Comparison of ENCODE assay signal across 7 cellular contexts in genomic region chrX:6891404-6891803, GRCh38.
"Had no signal": no experiment of that assay in that cellular context is flagged by ENCODE, and none has a peak within 500 bp of the region (broad histone marks: within the 10 kb centered on the region; RNA-seq: fewer than 3 reads in every experiment).

No MANE protein-coding gene starts in this region.

- ATAC-seq: GM23338 had no signal

- H3K4me3 Mint-ChIP-seq: GM23338, H9, IgD-negative memory B cell had no signal

- H3K4me1 Mint-ChIP-seq: GM23338, H9 had no signal

- H3K4me3 ChIP-seq: GM23338 had no signal

- DNase-seq: H9, HCEC 1CT had no signal

- H2AFZ ChIP-seq: GM23338 had no signal

- H3K27me3 Mint-ChIP-seq: IgD-negative memory B cell had no signal

- FAIRE-seq: H1, H54, HTR-8/SVneo had no signal

- H3K27ac Mint-ChIP-seq: GM23338 had no signal

- H3K4me2 ChIP-seq: GM23338 had no signal
